ENCODE assay signal across 17 cellular contexts in the genomic region with DNA sequence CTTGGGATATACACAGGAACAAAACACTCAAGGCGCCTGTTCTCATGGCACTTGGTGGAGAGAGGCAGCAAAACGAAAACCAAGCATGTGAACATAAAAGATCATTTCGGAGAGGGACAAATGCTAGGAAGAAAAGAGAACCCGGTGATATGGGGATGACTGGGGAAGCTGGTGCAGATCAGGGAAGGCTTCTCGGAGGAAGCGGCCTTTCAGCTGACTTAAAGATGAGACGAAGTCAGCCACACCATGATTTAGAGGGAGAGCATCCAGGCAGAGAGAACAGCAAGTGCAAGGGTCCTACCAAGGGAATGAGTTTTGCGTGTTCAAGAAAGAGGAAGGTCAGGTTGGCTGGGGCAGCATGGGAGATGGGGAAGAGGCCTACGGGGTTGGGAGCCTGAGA.
DNase-seq lines count a peak whose midpoint lies in the region; ATAC-seq, FAIRE-seq and TF ChIP-seq lines count a peak whose summit lies in the region.
"Had no signal": no experiment of that assay in that cellular context is flagged by ENCODE, and none has a peak within 500 bp of the region (broad histone marks: within the 10 kb centered on the region; RNA-seq: fewer than 3 reads in every experiment).

No MANE protein-coding gene starts in this region.

- H3K9me3 ChIP-seq in K562 (replicated peaks; ENCODE audit: control insufficient read depth, insufficient read depth, low read depth, low read length) (no peaks in the 10 kb centered on the region), osteoblast (ENCODE audit: low read depth, low read length) (no peaks in the 10 kb centered on the region), breast epithelium (no peaks in the 10 kb centered on the region)
- H3K9me3 ChIP-seq: BLaER1, Caco-2 had no signal

- FAIRE-seq in K562 (lab: Jason Lieb, UNC), result no peak
- FAIRE-seq: GM12892 had no signal

- no peak for TF ChIP-seq CTCF in natural killer cell (IDR thresholded peaks at IDR 0.05)
- no peak for TF ChIP-seq CTCF in K562 (IDR thresholded peaks at IDR 0.05 in 2 of 3, conservative IDR thresholded peaks at IDR 0.05 in 1 of 3; ENCODE audit: insufficient read depth in 2 of 3, low read depth in 1 of 3, low read length in 3 of 3)
- no peak for TF ChIP-seq CTCF in osteoblast (IDR thresholded peaks at IDR 0.05; ENCODE audit: extremely low read depth, low read depth, low read length)
- no peak for TF ChIP-seq CTCF in breast epithelium (IDR thresholded peaks at IDR 0.05)

- no peak overlapping the region for H3K9ac ChIP-seq in K562 (ENCODE audit: insufficient read depth in 1 of 2, low read depth in 2 of 2, low read length in 2 of 2)
- H3K9ac ChIP-seq: BLaER1 had no signal

- H3K9me1 ChIP-seq in K562 (ENCODE audit: control insufficient read depth, insufficient read depth, low read length), result no peaks in the 10 kb centered on the region

- H3K27ac ChIP-seq in K562 (ENCODE audit: extremely low read depth, low read depth, low read length) (no peak overlapping the region), osteoblast (ENCODE audit: low read depth, low read length) (no peak overlapping the region), breast epithelium (no peak overlapping the region)
- H3K27ac ChIP-seq: BLaER1, C4-2B had no signal

- CTCF ChIA-PET in K562 (lab: Yijun Ruan, JAX; ENCODE audit: low intra/inter-chr PET ratio), result no interaction called here

- peaks cover 5 to 14% of the 10 kb centered on the region in 2 donors for H3K4me1 Mint-ChIP-seq in natural killer cell treated with Interleukin-12 subunit alpha and Interleukin-12 subunit beta and Interleukin-15 and Interleukin-18, amount 100 ng/mL, for 72 hours (ENCODE audit: low read depth in 2 of 2)
- peaks cover 4 to 6% of the 10 kb centered on the region in 2 donors for H3K4me1 Mint-ChIP-seq in natural killer cell
- H3K4me1 Mint-ChIP-seq: B cell had no signal

- POLR2A ChIA-PET in K562 (lab: Yijun Ruan, JAX), result interaction anchor here (1.0 kb wide), 1 partner anchor 13 kb away, joined by 4 read pairs; no protein-coding TSS in a partner anchor

- H3K27me3 ChIP-seq in K562 (ENCODE audit: control insufficient read depth in 2 of 2, insufficient read depth in 2 of 2, low read length in 2 of 2), result peaks cover 3 to 15% of the 10 kb centered on the region in 2 experiments; a peak in 4 of 5 replicates
- peaks cover 9% of the 10 kb centered on the region for H3K27me3 ChIP-seq in osteoblast (ENCODE audit: insufficient read depth, low read length)
- peaks cover 0 to 26% of the 10 kb centered on the region in 2 donors for H3K27me3 ChIP-seq in breast epithelium
- H3K27me3 ChIP-seq: BLaER1 had no signal

- in situ Hi-C loops in K562 (cut with MboI), result no loop called here

- TF ChIP-seq POLR2A in K562 (conservative IDR thresholded peaks at IDR 0.05) (no peak), breast epithelium (IDR thresholded peaks at IDR 0.05) (no peak)

- H3K36me3 ChIP-seq in K562 (ENCODE audit: control insufficient read depth, insufficient read depth, low read length) (no peaks in the 10 kb centered on the region), osteoblast (ENCODE audit: insufficient read depth, low read length) (no peaks in the 10 kb centered on the region), breast epithelium (no peaks in the 10 kb centered on the region)
- H3K36me3 ChIP-seq: BLaER1 had no signal

- H3K79me2 ChIP-seq in K562 (ENCODE audit: control insufficient read depth, insufficient read depth, low read length), result no peaks in the 10 kb centered on the region
- no peaks in the 10 kb centered on the region for H3K79me2 ChIP-seq in osteoblast (ENCODE audit: insufficient read depth, low read length)

- H3K4me3 Mint-ChIP-seq in natural killer cell treated with Interleukin-12 subunit alpha and Interleukin-12 subunit beta and Interleukin-15 and Interleukin-18, amount 100 ng/mL, for 72 hours, result no peak overlapping the region
- no peak overlapping the region for H3K4me3 Mint-ChIP-seq in natural killer cell
- H3K4me3 Mint-ChIP-seq: B cell; CD4-positive, CD25-positive, alpha-beta regulatory T cell; CD8-positive, alpha-beta T cell had no signal

- H3K4me1 ChIP-seq in K562 (replicated peaks in 1 of 2; ENCODE audit: control insufficient read depth in 2 of 2, insufficient read depth in 2 of 2, low read length in 2 of 2) (no peaks in the 10 kb centered on the region), osteoblast (ENCODE audit: insufficient read depth, low read length) (no peaks in the 10 kb centered on the region), breast epithelium (no peaks in the 10 kb centered on the region)
- H3K4me1 ChIP-seq: BLaER1, Caco-2 had no signal

- no peak overlapping the region for H3K27ac Mint-ChIP-seq in natural killer cell treated with Interleukin-12 subunit alpha and Interleukin-12 subunit beta and Interleukin-15 and Interleukin-18, amount 100 ng/mL, for 72 hours
- H3K27ac Mint-ChIP-seq in natural killer cell, result no peak overlapping the region
- H3K27ac Mint-ChIP-seq: B cell; CD4-positive, CD25-positive, alpha-beta regulatory T cell; CD8-positive, alpha-beta T cell had no signal

- intact Hi-C loops in natural killer cell (cut with micrococcal nuclease) (no loop called here), K562 (cut with micrococcal nuclease) (no loop called here), breast epithelium (cut with DNase I; ENCODE audit: low total_unique reads) (no loop called here)

- peak; percentile 29 for DNase-seq in natural killer cell treated with Interleukin-12 subunit alpha and Interleukin-12 subunit beta and Interleukin-15 and Interleukin-18, amount 100 ng/mL, for 72 hours (ENCODE audit: low spot score)
- DNase-seq in natural killer cell (no peak), K562 (ENCODE audit: extremely low read depth in 1 of 4, low spot score in 3 of 4) (no peak), osteoblast (ENCODE audit: insufficient read length, low spot score, missing footprints) (peak; percentile 54), DMS114 treated with DMSO at 0.1 percent for 48 hours (lab: John Stamatoyannopoulos, UW; ENCODE audit: unreplicated experiment) (no peak), breast epithelium (ENCODE audit: low spot score in 2 of 2) (no peak)
- DNase-seq: Caco-2; CD4-positive, CD25-positive, alpha-beta regulatory T cell; CD8-positive, alpha-beta T cell; DMS79; GOT3; H7; HCEC 1CT had no signal

- H2AFZ ChIP-seq in K562 (ENCODE audit: low read depth, low read length) (no peak overlapping the region), osteoblast (ENCODE audit: low read length) (no peak overlapping the region)

- BruUV-seq in K562 (replicated peaks; lab: Mats Ljungman, UMichigan), result no TSS peak

- no peak overlapping the region for H3K4me2 ChIP-seq in K562 (ENCODE audit: insufficient read depth, low read length)
- no peak overlapping the region for H3K4me2 ChIP-seq in osteoblast (ENCODE audit: insufficient read depth, low read length)
- H3K4me2 ChIP-seq: BLaER1 had no signal

- TF ChIP-seq RAD21 in K562 (CRISPR knock-in tag; conservative IDR thresholded peaks at IDR 0.05 in 1 of 2, IDR thresholded peaks at IDR 0.05 in 1 of 2), result no peak

- WGBS in K562 (ENCODE audit: insufficient coverage, low coverage, missing lambda C conversion rate), result under 1% methylated on average over 9 of the region's 9 CpGs

- H4K20me1 ChIP-seq in K562 (replicated peaks; ENCODE audit: control insufficient read depth, insufficient read depth, low read length) (peaks cover 18% of the 10 kb centered on the region; the same call in 1 of the 2 replicates), osteoblast (ENCODE audit: insufficient read depth, low read length) (no peaks in the 10 kb centered on the region)
- H4K20me1 ChIP-seq: BLaER1 had no signal

- peaks cover 17 to 24% of the 10 kb centered on the region in 2 donors for H3K27me3 Mint-ChIP-seq in natural killer cell treated with Interleukin-12 subunit alpha and Interleukin-12 subunit beta and Interleukin-15 and Interleukin-18, amount 100 ng/mL, for 72 hours
- H3K27me3 Mint-ChIP-seq in natural killer cell (ENCODE audit: low read depth in 2 of 2), result peaks cover 0 to 17% of the 10 kb centered on the region in 2 donors

- no peak for ATAC-seq in natural killer cell treated with Interleukin-12 subunit alpha and Interleukin-12 subunit beta and Interleukin-15 and Interleukin-18, amount 100 ng/mL, for 72 hours
- ATAC-seq in natural killer cell, result no peak
- no peak for ATAC-seq in K562
- ATAC-seq: CD8-positive, alpha-beta T cell had no signal

- H3K4me3 ChIP-seq in K562, result no peak overlapping the region
- H3K4me3 ChIP-seq in osteoblast (ENCODE audit: insufficient read depth, low read length), result no peak overlapping the region
- H3K4me3 ChIP-seq in breast epithelium, result no peak overlapping the region
- H3K4me3 ChIP-seq: BLaER1 had no signal

- H3K9me3 Mint-ChIP-seq in natural killer cell treated with Interleukin-12 subunit alpha and Interleukin-12 subunit beta and Interleukin-15 and Interleukin-18, amount 100 ng/mL, for 72 hours, result no peaks in the 10 kb centered on the region
- H3K9me3 Mint-ChIP-seq in natural killer cell, result no peaks in the 10 kb centered on the region

- TF ChIP-seq EP300 in K562 (IDR thresholded peaks at IDR 0.05; ENCODE audit: low read length), result no peak

- H3K36me3 Mint-ChIP-seq in natural killer cell treated with Interleukin-12 subunit alpha and Interleukin-12 subunit beta and Interleukin-15 and Interleukin-18, amount 100 ng/mL, for 72 hours, result no peaks in the 10 kb centered on the region
- H3K36me3 Mint-ChIP-seq in natural killer cell, result no peaks in the 10 kb centered on the region
- H3K36me3 Mint-ChIP-seq: CD4-positive, CD25-positive, alpha-beta regulatory T cell; CD8-positive, alpha-beta T cell had no signal

TF ChIP-seq in K562, 482 proteins besides CTCF, POLR2A, EP300 and RAD21 (continues in another document):
- TF ChIP-seq U2AF2 (optimal IDR thresholded peaks at IDR 0.05; ENCODE audit: low read depth, low read length), result no peak
- TF ChIP-seq RBM25 (IDR thresholded peaks at IDR 0.05; ENCODE audit: low read depth, low read length, severe bottlenecking), result peak; percentile 43
- TF ChIP-seq SMARCA5 (IDR thresholded peaks at IDR 0.05), result 0 out of 2 replicates have a peak, but pooled peaks have one; percentile 26

Comparison
In these comparisons a context has a peak if more than half of its experiments do, and no peak if none do; other contexts are left out.
1. DNase-seq: peak in natural killer cell treated with Interleukin-12 subunit alpha and Interleukin-12 subunit beta and Interleukin-15 and Interleukin-18, amount 100 ng/mL, for 72 hours (single experiment) and osteoblast (single experiment); none in natural killer cell (single experiment), K562 (0 of 4), DMS114 treated with DMSO at 0.1 percent for 48 hours (single experiment) and breast epithelium (0 of 2).